In genomic region chr1:244451539-244451950, GRCh38 we compare ENCODE assay signal across 8 cellular contexts. TPM values are rescaled to one million over a fixed set of nuclear protein-coding genes. Genes with fewer than 3 reads are reported as not detected.
DNase-seq lines count a peak whose midpoint lies in the region; ATAC-seq and TF ChIP-seq lines count a peak whose summit lies in the region.

ADSS2 (minus strand) TSS chr1:244451909; CDS start chr1:244451817, 92 bp downstream.

- peaks cover 37% of the 10 kb centered on the region for H3K4me1 ChIP-seq in Caco-2
- H3K4me1 ChIP-seq in mucosa of descending colon (ENCODE audit: low read depth), result peaks cover 18% of the 10 kb centered on the region
- peaks cover 5% of the 10 kb centered on the region in 2 donors for H3K4me1 ChIP-seq in aorta (ENCODE audit: control insufficient read depth in 1 of 2, insufficient read depth in 2 of 2, low read length in 2 of 2)

- H3K4me3 ChIP-seq in Caco-2 (ENCODE audit: low read depth, low read length) (peak within 1 kb of the TSS; percentile 96), mucosa of descending colon (peak within 1 kb of the TSS; percentile 80), aorta (ENCODE audit: low read length in 2 of 2) (peak within 1 kb of the TSS; percentile 61 to 94)

- no peaks in the 10 kb centered on the region for H3K36me3 ChIP-seq in Caco-2 (ENCODE audit: control insufficient read depth, insufficient read depth, low read length)
- peaks cover 6% of the 10 kb centered on the region for H3K36me3 ChIP-seq in mucosa of descending colon (ENCODE audit: low read depth)
- peaks cover 0 to 1% of the 10 kb centered on the region in 2 donors for H3K36me3 ChIP-seq in aorta (ENCODE audit: control insufficient read depth in 1 of 2, insufficient read depth in 2 of 2, low read length in 1 of 2)

- peak within 1 kb of the TSS; percentile 96 for H3K27ac ChIP-seq in caudate nucleus (ENCODE audit: low read depth, low read length)
- peak within 1 kb of the TSS; percentile 85 to 93 for H3K27ac ChIP-seq in aorta (ENCODE audit: low read depth in 1 of 2, low read length in 2 of 2)

- TF ChIP-seq CTCF in Caco-2 (IDR thresholded peaks at IDR 0.05; ENCODE audit: insufficient read depth in 1 of 2, low read depth in 1 of 2, low read length in 1 of 2, severe bottlenecking in 1 of 2, unreplicated experiment in 1 of 2) (no peak), mucosa of descending colon (IDR thresholded peaks at IDR 0.05) (no peak)

- no peaks in the 10 kb centered on the region for H3K9me3 ChIP-seq in Caco-2
- H3K9me3 ChIP-seq in mucosa of descending colon, result no peaks in the 10 kb centered on the region
- no peaks in the 10 kb centered on the region for H3K9me3 ChIP-seq in aorta (ENCODE audit: control insufficient read depth, low read length)

- peak within 1 kb of the TSS; percentile 76 for H3K27ac Mint-ChIP-seq in Caco-2 (ENCODE audit: unreplicated experiment)

- CTCF ChIA-PET in Caco-2 (lab: Charles Lee), result no interaction called here

- 0% methylated on average over 39 to 45 of the region's 45 CpGs for WGBS in aorta, 2 donors

- peaks cover 48% of the 10 kb centered on the region for H3K4me1 Mint-ChIP-seq in Caco-2 (ENCODE audit: low read depth, unreplicated experiment)

- POLR2A ChIA-PET in Caco-2 (lab: Charles Lee), result interaction anchor here (0.6 to 1.1 kb wide), 2 partner anchors 10 to 501 kb away, joined by 3 to 4 read pairs; partner anchors contain the start of gene CATSPERE

- H3K4me3 Mint-ChIP-seq in Caco-2 (ENCODE audit: unreplicated experiment), result peak within 1 kb of the TSS; percentile 76

- H3K27me3 ChIP-seq in Caco-2 (replicated peaks; ENCODE audit: control insufficient read depth, insufficient read depth, low read length) (no peaks in the 10 kb centered on the region), aorta (ENCODE audit: control insufficient read depth in 1 of 2, insufficient read depth in 2 of 2, low read length in 1 of 2) (no peaks in the 10 kb centered on the region)

- H3K27me3 Mint-ChIP-seq in Caco-2 (ENCODE audit: insufficient read depth, unreplicated experiment), result no peaks in the 10 kb centered on the region

- no TSS peak for BruUV-seq in Caco-2 (replicated peaks; lab: Mats Ljungman, UMichigan)

- intact Hi-C loops in Caco-2 (cut with micrococcal nuclease; ENCODE audit: unreplicated experiment) (loop anchor here (5.0 to 10.0 kb wide), 3 partner anchors 343 to 511 kb away; partner anchors contain the start of gene COX20), mucosa of descending colon (cut with DNase I, micrococcal nuclease) (loop anchor here in 1 of 2 donors (5.0 kb wide), 1 partner anchor 1104 kb away; no protein-coding TSS in a partner anchor), aorta (cut with DNase I) (loop anchor here (5.0 to 10.0 kb wide), 4 partner anchors 124 to 413 kb away; partner anchors contain the start of genes DESI2 (in 1 of the 2) and HNRNPU (in 1 of the 2))

- H3K36me3 Mint-ChIP-seq in Caco-2 (ENCODE audit: insufficient read depth, unreplicated experiment), result peaks cover 22% of the 10 kb centered on the region

- DNase-seq in Caco-2, result peak in 1 of 2 experiments; percentile 42
- DNase-seq in HuH-7.5 (ENCODE audit: low spot score), result peak; percentile 25
- peak in 2 of 61 donors; percentile 43 to 65 for DNase-seq in caudate nucleus (lab: John Stamatoyannopoulos, UW)
- DNase-seq in mucosa of descending colon, result no peak
- DNase-seq in aorta, result no peak
- no peak for DNase-seq in NCI-H1930 (lab: John Stamatoyannopoulos, UW)
- DNase-seq in GM03348 (ENCODE audit: low spot score), result no peak

- H3K9me3 Mint-ChIP-seq in Caco-2 (ENCODE audit: unreplicated experiment), result no peaks in the 10 kb centered on the region

- ATAC-seq in mucosa of descending colon (no peak), aorta (ENCODE audit: low FRiP score) (no peak), GM21447 (IDR thresholded peaks at IDR 0.05; ENCODE audit: unreplicated experiment) (no peak)

RNA-seq across cellular contexts. Expression of gene ADSS2, which starts in this region (rescaled TPM):
- total RNA-seq in Caco-2 (2022) (69.3 and 73.9 TPM in 2 replicates), mucosa of descending colon (10 to 100 TPM; 38.6 to 49.0 (median 42.4) TPM), aorta (10 to 100 TPM; 34.4 to 44.2 TPM)
- polyA plus RNA-seq in aorta, result 10 to 100 TPM; 22.7 to 32.6 TPM
